In genomic region chrX:47595701-47596655, GRCh38 we compare ENCODE assay signal across 15 cellular contexts. TPM values are rescaled to one million over a fixed set of nuclear protein-coding genes. Genes with fewer than 3 reads are reported as not detected.
DNase-seq lines count a peak whose midpoint lies in the region; ATAC-seq, FAIRE-seq and TF ChIP-seq lines count a peak whose summit lies in the region.
"Had no signal": no experiment of that assay in that cellular context is flagged by ENCODE, and none has a peak within 500 bp of the region (broad histone marks: within the 10 kb centered on the region; RNA-seq: fewer than 3 reads in every experiment).

No MANE protein-coding gene starts in this region.

- peaks cover 3% of the 10 kb centered on the region for H3K4me1 ChIP-seq in CD4-positive, CD25-positive, alpha-beta regulatory T cell (ENCODE audit: control insufficient read depth, insufficient read depth, low read length, poor library complexity, severe bottlenecking)
- H3K4me1 ChIP-seq in keratinocyte (ENCODE audit: control insufficient read depth, extremely low read depth, insufficient read depth, low read length) (peaks cover 6% of the 10 kb centered on the region), vagina (no peaks in the 10 kb centered on the region)
- H3K4me1 ChIP-seq: gastrocnemius medialis had no signal

- peaks cover 3% of the 10 kb centered on the region for H3K27me3 Mint-ChIP-seq in CD4-positive, CD25-positive, alpha-beta regulatory T cell
- H3K27me3 Mint-ChIP-seq in stimulated activated naive B cell treated with anti-CD40 and anti-IgM and Interleukin-4, amounts not matched to agents 10 μg/mL and 1 μg/mL and 100 μg/mL, for 72 hours, result no peaks in the 10 kb centered on the region

- no peak overlapping the region for H3K9ac ChIP-seq in keratinocyte (ENCODE audit: control insufficient read depth, extremely low read depth, insufficient read depth, low read length)

- no peaks in the 10 kb centered on the region for H3K79me2 ChIP-seq in keratinocyte (ENCODE audit: control insufficient read depth, insufficient read depth, low read length)

- ATAC-seq in CD4-positive, CD25-positive, alpha-beta regulatory T cell (ENCODE audit: low read depth in 2 of 2), result no peak
- ATAC-seq in stimulated activated naive B cell treated with anti-CD40 and anti-IgM and Interleukin-4, amounts not matched to agents 10 μg/mL and 1 μg/mL and 100 μg/mL, for 72 hours (replicated peaks), result no peak
- ATAC-seq: gastrocnemius medialis had no signal

- peaks cover 4% of the 10 kb centered on the region for H3K36me3 Mint-ChIP-seq in CD4-positive, CD25-positive, alpha-beta regulatory T cell
- H3K36me3 Mint-ChIP-seq in stimulated activated naive B cell treated with anti-CD40 and anti-IgM and Interleukin-4, amounts not matched to agents 10 μg/mL and 1 μg/mL and 100 μg/mL, for 72 hours, result peaks cover 0 to 4% of the 10 kb centered on the region in 2 donors

- H3K9me3 Mint-ChIP-seq in CD4-positive, CD25-positive, alpha-beta regulatory T cell, result peaks cover 0 to 23% (median 5%) of the 10 kb centered on the region in 7 donors
- H3K9me3 Mint-ChIP-seq in stimulated activated naive B cell treated with anti-CD40 and anti-IgM and Interleukin-4, amounts not matched to agents 10 μg/mL and 1 μg/mL and 100 μg/mL, for 72 hours, result peaks cover 5 to 22% of the 10 kb centered on the region in 2 donors

- H2AFZ ChIP-seq in keratinocyte (ENCODE audit: control insufficient read depth, low read length), result peak overlapping the region; percentile 51

- intact Hi-C loops in vagina (cut with DNase I), result no loop called here

- peaks cover 2% of the 10 kb centered on the region for H3K27me3 ChIP-seq in CD4-positive, CD25-positive, alpha-beta regulatory T cell (ENCODE audit: control insufficient read depth, insufficient read depth, low read length)
- no peaks in the 10 kb centered on the region for H3K27me3 ChIP-seq in keratinocyte (ENCODE audit: control insufficient read depth, extremely low read depth, insufficient read depth, low read length)
- no peaks in the 10 kb centered on the region for H3K27me3 ChIP-seq in vagina
- H3K27me3 ChIP-seq: gastrocnemius medialis had no signal

- H3K27ac Mint-ChIP-seq in CD4-positive, CD25-positive, alpha-beta regulatory T cell, result peak overlapping the region; percentile 65 to 95 (median 69)
- H3K27ac Mint-ChIP-seq in stimulated activated naive B cell treated with anti-CD40 and anti-IgM and Interleukin-4, amounts not matched to agents 10 μg/mL and 1 μg/mL and 100 μg/mL, for 72 hours, result no peak overlapping the region

- no peak for TF ChIP-seq CTCF in cardiac fibroblast (IDR thresholded peaks at IDR 0.05; ENCODE audit: low read depth, low read length)
- no peak for TF ChIP-seq CTCF in keratinocyte (optimal IDR thresholded peaks at IDR 0.05 in 1 of 3, IDR thresholded peaks at IDR 0.05 in 1 of 3, conservative IDR thresholded peaks at IDR 0.05 in 1 of 3; ENCODE audit: extremely low read depth in 1 of 3, insufficient read depth in 2 of 3, low read length in 3 of 3)
- TF ChIP-seq CTCF in vagina (IDR thresholded peaks at IDR 0.05), result no peak

- H3K9me3 ChIP-seq in CD4-positive, CD25-positive, alpha-beta regulatory T cell (ENCODE audit: control insufficient read depth in 2 of 2, low read length in 2 of 2), result peaks cover 5 to 10% of the 10 kb centered on the region in 2 experiments
- no peaks in the 10 kb centered on the region for H3K9me3 ChIP-seq in keratinocyte (ENCODE audit: control insufficient read depth, low read depth, low read length)
- H3K9me3 ChIP-seq in vagina, result no peaks in the 10 kb centered on the region

- no peaks in the 10 kb centered on the region for H3K9me1 ChIP-seq in keratinocyte (ENCODE audit: control insufficient read depth, extremely low read depth, insufficient read depth, low read length)

- H3K4me2 ChIP-seq in keratinocyte (ENCODE audit: control insufficient read depth, extremely low read depth, insufficient read depth, low read depth, low read length), result no peak overlapping the region

- FAIRE-seq in keratinocyte (lab: Jason Lieb, UNC), result no peak
- FAIRE-seq: D721Med had no signal

- H3K27ac ChIP-seq in CD4-positive, CD25-positive, alpha-beta regulatory T cell (ENCODE audit: insufficient read depth, low read length, poor library complexity, severe bottlenecking), result no peak overlapping the region
- H3K27ac ChIP-seq in keratinocyte (ENCODE audit: control insufficient read depth, insufficient read depth, low read length) (no peak overlapping the region), vagina (no peak overlapping the region)
- H3K27ac ChIP-seq: gastrocnemius medialis had no signal

- dilution Hi-C loops in keratinocyte (cut with MboI; ENCODE audit: extremely low pct_ligation_motif_present, low sequenced_read_pairs), result no loop called here

- no peak for TF ChIP-seq POLR2A in vagina (IDR thresholded peaks at IDR 0.05)

- peak overlapping the region; percentile 19 for H3K4me3 ChIP-seq in CD4-positive, CD25-positive, alpha-beta regulatory T cell (ENCODE audit: low read depth, low read length)
- H3K4me3 ChIP-seq in cardiac fibroblast (replicated peaks in 1 of 2; ENCODE audit: low read depth in 2 of 2, low read length in 2 of 2) (no peak overlapping the region), keratinocyte (ENCODE audit: control insufficient read depth in 2 of 3, extremely low read depth in 1 of 3, insufficient read depth in 2 of 3, low read depth in 1 of 3, low read length in 3 of 3) (no peak overlapping the region), vagina (no peak overlapping the region)
- H3K4me3 ChIP-seq: gastrocnemius medialis, lung had no signal

- H3K36me3 ChIP-seq in CD4-positive, CD25-positive, alpha-beta regulatory T cell (ENCODE audit: control insufficient read depth, insufficient read depth, low read length), result no peaks in the 10 kb centered on the region
- no peaks in the 10 kb centered on the region for H3K36me3 ChIP-seq in keratinocyte (ENCODE audit: control insufficient read depth in 2 of 2, extremely low read depth in 1 of 2, insufficient read depth in 2 of 2, low read length in 2 of 2)
- H3K36me3 ChIP-seq in vagina, result no peaks in the 10 kb centered on the region
- H3K36me3 ChIP-seq: gastrocnemius medialis had no signal

- H3K4me3 Mint-ChIP-seq in CD4-positive, CD25-positive, alpha-beta regulatory T cell, result peak overlapping the region in 2 of 4 donors; percentile 16 to 19
- no peak overlapping the region for H3K4me3 Mint-ChIP-seq in stimulated activated naive B cell treated with anti-CD40 and anti-IgM and Interleukin-4, amounts not matched to agents 10 μg/mL and 1 μg/mL and 100 μg/mL, for 72 hours

- H3K4me1 Mint-ChIP-seq in CD4-positive, CD25-positive, alpha-beta regulatory T cell, result peaks cover 0 to 16% (median 5%) of the 10 kb centered on the region in 4 donors
- H3K4me1 Mint-ChIP-seq in stimulated activated naive B cell treated with anti-CD40 and anti-IgM and Interleukin-4, amounts not matched to agents 10 μg/mL and 1 μg/mL and 100 μg/mL, for 72 hours, result no peaks in the 10 kb centered on the region

- peak in 1 of 3 donors; percentile 22 for DNase-seq in CD4-positive, CD25-positive, alpha-beta regulatory T cell
- DNase-seq in HCEC 1CT (peak; percentile 5), cardiac fibroblast (ENCODE audit: low read depth in 2 of 2) (peak; percentile 88 to 93), keratinocyte (ENCODE audit: low read depth, low spot score) (no peak), NOMO-1 treated with dmso at 0.1 percent for 144 hours (lab: John Stamatoyannopoulos, UW; ENCODE audit: unreplicated experiment) (no peak), vagina (ENCODE audit: extremely low spot score in 2 of 2) (no peak)
- no peak for DNase-seq in stimulated activated naive B cell treated with anti-CD40 and anti-IgM and Interleukin-4, amounts not matched to agents 10 μg/mL and 1 μg/mL and 100 μg/mL, for 72 hours
- DNase-seq in stimulated activated CD8-positive, alpha-beta memory T cell treated with anti-CD3 and anti-CD28 coated beads, Interleukin-4, amount 100 ng/mL, for 48 hours, result no peak
- DNase-seq: activated CD4-positive, alpha-beta T cell treated with anti-CD3 and anti-CD28 coated beads, Interleukin-2, amount 50 U/mL, for 1 hour; gastrocnemius medialis; NCI-H510A; SHP77 had no signal

- H4K20me1 ChIP-seq in keratinocyte (ENCODE audit: control insufficient read depth, extremely low read depth, insufficient read depth, low read length), result no peaks in the 10 kb centered on the region

RNA-seq across cellular contexts. Expression of gene TIMP1, which starts 13.7 kb away (rescaled TPM):
- 31.8 TPM for total RNA-seq in CD4-positive, CD25-positive, alpha-beta regulatory T cell
- 100 to 1,000 TPM in 3 of 4 donors, 10 to 100 TPM in 1; 65.2 to 133 (median 112) TPM for polyA plus RNA-seq in CD4-positive, CD25-positive, alpha-beta regulatory T cell
- polyA plus RNA-seq in keratinocyte, result 151 to 328 TPM (median 162 TPM) in 3 replicates
- 10.1 TPM for polyA plus RNA-seq in keratinocyte (2011; ENCODE audit: low read depth)
- 143 and 188 TPM in 2 replicates for polyA plus RNA-seq in keratinocyte (2011; cell fraction: cytosol; rRNA removed)
- polyA plus RNA-seq in keratinocyte (2011; cell fraction: nucleus; rRNA removed), result 127 and 170 TPM in 2 replicates
- 180 and 201 TPM in 2 replicates for polyA plus RNA-seq in keratinocyte (2012; ENCODE audit: low replicate concordance)
- 329 to 825 TPM (median 346 TPM) in 3 replicates for polyA minus RNA-seq in keratinocyte
- 340 TPM for polyA minus RNA-seq in keratinocyte (2011; cell fraction: cytosol; rRNA and poly(A)+ RNA removed)
- polyA minus RNA-seq in keratinocyte (2011; cell fraction: nucleus; rRNA and poly(A)+ RNA removed), result 88.3 and 93.9 TPM in 2 replicates
- total RNA-seq in vagina, result 309 TPM

RNA-seq across cellular contexts. Expression of gene SYN1, which starts 23.7 kb away (rescaled TPM):
- not detected for total RNA-seq in CD4-positive, CD25-positive, alpha-beta regulatory T cell
- under 1 TPM in 2 of 4 donors, not detected in 2; 0.18 to 0.34 TPM for polyA plus RNA-seq in CD4-positive, CD25-positive, alpha-beta regulatory T cell
- 0.07 to 0.36 TPM in 2 of 3 replicates, not detected in the other for polyA plus RNA-seq in keratinocyte
- polyA plus RNA-seq in keratinocyte (2011; ENCODE audit: low read depth), result 0.49 TPM
- polyA plus RNA-seq in keratinocyte (2011; cell fraction: cytosol; rRNA removed), result 0.34 and 0.56 TPM in 2 replicates
- polyA plus RNA-seq in keratinocyte (2011; cell fraction: nucleus; rRNA removed), result 0.19 and 1.1 TPM in 2 replicates
- 0.85 and 1.2 TPM in 2 replicates for polyA plus RNA-seq in keratinocyte (2012; ENCODE audit: low replicate concordance)
- polyA minus RNA-seq in keratinocyte, result 0.10 to 3.0 TPM in 2 of 3 replicates, not detected in the other
- not detected for polyA minus RNA-seq in keratinocyte (2011; cell fraction: cytosol; rRNA and poly(A)+ RNA removed)
- 0.32 TPM in 1 of 2 replicates, not detected in the other for polyA minus RNA-seq in keratinocyte (2011; cell fraction: nucleus; rRNA and poly(A)+ RNA removed)
- 2.7 TPM for total RNA-seq in vagina

RNA-seq across cellular contexts. Expression of gene CFP, which starts 33.8 kb away (rescaled TPM):
- 13.9 TPM for total RNA-seq in CD4-positive, CD25-positive, alpha-beta regulatory T cell
- 10 to 100 TPM in 3 of 4 donors, 1 to 10 TPM in 1; 6.2 to 18.7 (median 11.2) TPM for polyA plus RNA-seq in CD4-positive, CD25-positive, alpha-beta regulatory T cell
- 0.03 to 0.04 TPM in 2 of 3 replicates, not detected in the other for polyA plus RNA-seq in keratinocyte
- not detected for polyA plus RNA-seq in keratinocyte (2011; ENCODE audit: low read depth)
- not detected in 2 replicates for polyA plus RNA-seq in keratinocyte (2011; cell fraction: cytosol; rRNA removed)
- 0.15 and 0.23 TPM in 2 replicates for polyA plus RNA-seq in keratinocyte (2011; cell fraction: nucleus; rRNA removed)
- 0.35 TPM in 1 of 2 replicates, not detected in the other for polyA plus RNA-seq in keratinocyte (2012; ENCODE audit: low replicate concordance)
- 0.19 TPM in 1 of 3 replicates, not detected in the others for polyA minus RNA-seq in keratinocyte
- not detected for polyA minus RNA-seq in keratinocyte (2011; cell fraction: cytosol; rRNA and poly(A)+ RNA removed)
- 0.11 and 0.16 TPM in 2 replicates for polyA minus RNA-seq in keratinocyte (2011; cell fraction: nucleus; rRNA and poly(A)+ RNA removed)
- 0.74 TPM for total RNA-seq in vagina
- total RNA-seq: M059J had no signal

RNA-seq across cellular contexts. Expression of gene ARAF, which starts 35.0 kb away (rescaled TPM):
- total RNA-seq in CD4-positive, CD25-positive, alpha-beta regulatory T cell, result 128 TPM
- 10 to 100 TPM; 56.4 to 68.7 (median 64.0) TPM for polyA plus RNA-seq in CD4-positive, CD25-positive, alpha-beta regulatory T cell
- 21.3 to 40.5 TPM (median 22.4 TPM) in 3 replicates for polyA plus RNA-seq in keratinocyte
- 5.6 TPM for polyA plus RNA-seq in keratinocyte (2011; ENCODE audit: low read depth)
- polyA plus RNA-seq in keratinocyte (2011; cell fraction: cytosol; rRNA removed), result 28.4 and 29.0 TPM in 2 replicates
- 47.8 and 49.4 TPM in 2 replicates for polyA plus RNA-seq in keratinocyte (2011; cell fraction: nucleus; rRNA removed)
- 22.9 and 34.4 TPM in 2 replicates for polyA plus RNA-seq in keratinocyte (2012; ENCODE audit: low replicate concordance)
- polyA minus RNA-seq in keratinocyte, result 43.0 to 96.2 TPM (median 65.5 TPM) in 3 replicates
- polyA minus RNA-seq in keratinocyte (2011; cell fraction: cytosol; rRNA and poly(A)+ RNA removed), result 23.4 TPM
- polyA minus RNA-seq in keratinocyte (2011; cell fraction: nucleus; rRNA and poly(A)+ RNA removed), result 12.7 and 20.2 TPM in 2 replicates
- 31.4 TPM for total RNA-seq in vagina

RNA-seq across cellular contexts. Expression of gene ELK1, which starts 54.4 kb away (rescaled TPM):
- 27.3 TPM for total RNA-seq in CD4-positive, CD25-positive, alpha-beta regulatory T cell
- 10 to 100 TPM; 18.8 to 20.4 (median 19.8) TPM for polyA plus RNA-seq in CD4-positive, CD25-positive, alpha-beta regulatory T cell
- polyA plus RNA-seq in keratinocyte, result 8.2 to 13.5 TPM (median 12.9 TPM) in 3 replicates
- polyA plus RNA-seq in keratinocyte (2011; ENCODE audit: low read depth), result 7.7 TPM
- 13.3 and 15.4 TPM in 2 replicates for polyA plus RNA-seq in keratinocyte (2011; cell fraction: cytosol; rRNA removed)
- polyA plus RNA-seq in keratinocyte (2011; cell fraction: nucleus; rRNA removed), result 6.4 and 8.2 TPM in 2 replicates
- 12.7 and 16.5 TPM in 2 replicates for polyA plus RNA-seq in keratinocyte (2012; ENCODE audit: low replicate concordance)
- polyA minus RNA-seq in keratinocyte, result 9.9 to 25.6 TPM (median 10.3 TPM) in 3 replicates
- polyA minus RNA-seq in keratinocyte (2011; cell fraction: cytosol; rRNA and poly(A)+ RNA removed), result 15.9 TPM
- 4.3 and 5.4 TPM in 2 replicates for polyA minus RNA-seq in keratinocyte (2011; cell fraction: nucleus; rRNA and poly(A)+ RNA removed)
- 18.9 TPM for total RNA-seq in vagina

Comparison
In these comparisons a context has a peak if more than half of its experiments do, and no peak if none do; other contexts are left out.
1. DNase-seq: peak in HCEC 1CT (single experiment) and cardiac fibroblast (2 of 2); none in keratinocyte (single experiment), NOMO-1 treated with dmso at 0.1 percent for 144 hours (single experiment), stimulated activated naive B cell treated with anti-CD40 and anti-IgM and Interleukin-4, amounts not matched to agents 10 μg/mL and 1 μg/mL and 100 μg/mL, for 72 hours (single experiment), stimulated activated CD8-positive, alpha-beta memory T cell treated with anti-CD3 and anti-CD28 coated beads, Interleukin-4, amount 100 ng/mL, for 48 hours (single experiment) and vagina (0 of 2).